ENCODE assay signal across 8 cellular contexts in the genomic region with DNA sequence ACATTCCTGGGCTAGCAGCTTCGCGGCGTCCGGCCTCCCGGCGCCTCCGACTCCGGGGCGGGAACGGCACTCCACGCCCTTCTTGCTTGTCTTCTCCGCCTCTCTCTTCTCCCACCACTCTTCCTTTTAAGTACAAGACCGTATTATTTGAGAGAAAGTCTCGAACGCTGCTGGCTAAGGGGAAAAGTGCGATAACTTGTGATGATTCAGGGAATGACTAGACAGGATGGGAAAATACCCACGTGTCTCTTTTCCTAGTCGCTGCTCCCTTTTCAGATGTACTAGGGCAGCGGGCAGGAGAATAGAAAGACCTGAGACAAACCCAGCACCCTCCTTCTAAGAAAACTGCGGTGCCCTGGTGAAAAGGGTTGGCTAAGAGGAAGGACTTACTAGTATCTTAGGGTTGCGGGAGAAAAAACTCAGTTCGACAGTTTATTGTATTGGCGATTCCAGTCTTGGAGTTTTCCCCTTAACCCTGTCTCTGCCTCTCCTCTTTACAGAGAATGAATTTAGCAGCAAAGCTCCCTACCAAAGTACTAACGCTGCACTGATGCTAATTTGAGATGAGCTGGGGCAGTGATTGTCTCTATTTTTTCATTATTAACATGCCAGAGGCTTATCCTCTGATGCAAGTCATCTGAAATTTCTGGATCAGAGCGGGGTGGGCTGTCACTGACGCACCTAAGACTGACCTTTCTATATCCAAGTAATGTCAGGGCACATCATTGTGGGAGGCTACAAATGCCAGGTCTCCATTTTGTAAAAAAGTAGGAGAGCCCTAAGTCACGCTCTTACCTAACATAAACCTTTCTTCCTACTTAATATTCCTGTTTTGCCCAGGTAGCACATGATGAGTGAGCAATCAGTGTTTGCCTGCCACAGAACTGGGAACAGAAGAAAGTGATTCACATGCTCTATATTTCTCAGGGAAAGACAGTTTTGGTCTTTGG. TPM values are rescaled to one million over a fixed set of nuclear protein-coding genes. Genes with fewer than 3 reads are reported as not detected.
DNase-seq lines count a peak whose midpoint lies in the region; ATAC-seq and TF ChIP-seq lines count a peak whose summit lies in the region.

No MANE protein-coding gene starts in this region.

- no peaks in the 10 kb centered on the region for H3K36me3 ChIP-seq in CD4-positive, CD25-positive, alpha-beta regulatory T cell (ENCODE audit: control insufficient read depth, insufficient read depth, low read length)
- peaks cover 7% of the 10 kb centered on the region for H3K36me3 ChIP-seq in WERI-Rb-1

- peak overlapping the region; percentile 82 to 91 (median 86) for H3K4me3 Mint-ChIP-seq in CD4-positive, CD25-positive, alpha-beta regulatory T cell

- peaks cover 0 to 6% (median 0%) of the 10 kb centered on the region in 7 donors for H3K9me3 Mint-ChIP-seq in CD4-positive, CD25-positive, alpha-beta regulatory T cell

- H3K27me3 ChIP-seq in CD4-positive, CD25-positive, alpha-beta regulatory T cell (ENCODE audit: control insufficient read depth, insufficient read depth, low read length), result peaks cover 34% of the 10 kb centered on the region
- no peaks in the 10 kb centered on the region for H3K27me3 ChIP-seq in WERI-Rb-1 (ENCODE audit: insufficient read depth, low read depth, severe bottlenecking)

- peak overlapping the region; percentile 41 for H3K4me3 ChIP-seq in CD4-positive, CD25-positive, alpha-beta regulatory T cell (ENCODE audit: low read depth, low read length)
- H3K4me3 ChIP-seq in WERI-Rb-1 (ENCODE audit: low read depth, low read length), result peak overlapping the region; percentile 93
- H3K4me3 ChIP-seq in foreskin fibroblast (ENCODE audit: low read depth in 1 of 2, low read length in 2 of 2), result peak overlapping the region; percentile 81 to 94

- no peak for TF ChIP-seq CTCF in WERI-Rb-1 (IDR thresholded peaks at IDR 0.05; ENCODE audit: low read depth, low read length)
- no peak for TF ChIP-seq CTCF in foreskin fibroblast (IDR thresholded peaks at IDR 0.05; ENCODE audit: low read depth, low read length)

- DNase-seq in CD4-positive, CD25-positive, alpha-beta regulatory T cell, result peak in 1 of 3 donors; percentile 1
- DNase-seq in HS-27A (ENCODE audit: low read depth) (peak; percentile 82), WERI-Rb-1 (no peak), foreskin fibroblast (peak; percentile 70 to 83), non-pigmented ciliary epithelial cell (ENCODE audit: low read depth) (peak; percentile 86)
- no peak for DNase-seq in activated CD4-positive, alpha-beta T cell treated with anti-CD3 and anti-CD28 coated beads for 48 hours

- ATAC-seq in CD4-positive, CD25-positive, alpha-beta regulatory T cell (ENCODE audit: low read depth in 2 of 2), result no peak
- ATAC-seq in GM18502 (IDR thresholded peaks at IDR 0.05; ENCODE audit: poor library complexity, unreplicated experiment) (no peak), GM21367 (IDR thresholded peaks at IDR 0.05; ENCODE audit: unreplicated experiment) (no peak)

- H3K9me3 ChIP-seq in CD4-positive, CD25-positive, alpha-beta regulatory T cell (ENCODE audit: control insufficient read depth in 2 of 2, low read length in 2 of 2), result no peaks in the 10 kb centered on the region
- H3K9me3 ChIP-seq in WERI-Rb-1 (ENCODE audit: severe bottlenecking), result no peaks in the 10 kb centered on the region

- no peak overlapping the region for H3K27ac ChIP-seq in CD4-positive, CD25-positive, alpha-beta regulatory T cell (ENCODE audit: insufficient read depth, low read length, poor library complexity, severe bottlenecking)
- peak overlapping the region; percentile 76 for H3K27ac ChIP-seq in WERI-Rb-1

- peaks cover 5 to 22% (median 15%) of the 10 kb centered on the region in 4 donors for H3K4me1 Mint-ChIP-seq in CD4-positive, CD25-positive, alpha-beta regulatory T cell

- peaks cover 77% of the 10 kb centered on the region for H3K27me3 Mint-ChIP-seq in CD4-positive, CD25-positive, alpha-beta regulatory T cell

- H3K27ac Mint-ChIP-seq in CD4-positive, CD25-positive, alpha-beta regulatory T cell, result no peak overlapping the region

- H3K36me3 Mint-ChIP-seq in CD4-positive, CD25-positive, alpha-beta regulatory T cell, result no peaks in the 10 kb centered on the region

- peaks cover 13% of the 10 kb centered on the region for H3K4me1 ChIP-seq in CD4-positive, CD25-positive, alpha-beta regulatory T cell (ENCODE audit: control insufficient read depth, insufficient read depth, low read length, poor library complexity, severe bottlenecking)

RNA-seq across cellular contexts. Expression of a gene that starts 0.8 kb away (rescaled TPM):
- 5.8 TPM for total RNA-seq in CD4-positive, CD25-positive, alpha-beta regulatory T cell
- polyA plus RNA-seq in CD4-positive, CD25-positive, alpha-beta regulatory T cell, result 1 to 10 TPM in 3 of 4 donors, under 1 TPM in 1; 0.20 to 2.2 (median 1.2) TPM

Comparison
In these comparisons a context has a peak if more than half of its experiments do, and no peak if none do; other contexts are left out.
1. DNase-seq: peak in HS-27A (single experiment), foreskin fibroblast (2 of 2) and non-pigmented ciliary epithelial cell (single experiment); none in WERI-Rb-1 (single experiment) and activated CD4-positive, alpha-beta T cell treated with anti-CD3 and anti-CD28 coated beads for 48 hours (single experiment).
2. H3K4me3 ChIP-seq: peak in every context shown above with its lines; median percentile 93 in WERI-Rb-1; 88 in foreskin fibroblast; 41 in CD4-positive, CD25-positive, alpha-beta regulatory T cell.